In genomic region chr2:226838758-226839555, GRCh38 we compare ENCODE assay signal across 1 cellular context.
TF ChIP-seq lines count a peak whose summit lies in the region.

No MANE protein-coding gene starts in this region.

TF ChIP-seq in GM12878, 131 proteins besides CTCF, POLR2A, EP300 and RAD21 (continued from another document):
- TF ChIP-seq E2F8 (IDR thresholded peaks at IDR 0.05; ENCODE audit: low read depth, partially characterized antibody) (no peak), ZNF592 (IDR thresholded peaks at IDR 0.05) (no peak)
TF ChIP-seq in GM12878: peak in this region for 19.
